ENCODE assay signal across 21 cellular contexts in genomic region chr12:68460236-68460635, GRCh38.
DNase-seq lines count a peak whose midpoint lies in the region; ATAC-seq and TF ChIP-seq lines count a peak whose summit lies in the region.
"Had no signal": no experiment of that assay in that cellular context is flagged by ENCODE, and none has a peak within 500 bp of the region (broad histone marks: within the 10 kb centered on the region; RNA-seq: fewer than 3 reads in every experiment).

No MANE protein-coding gene starts in this region.

- H3K36me3 Mint-ChIP-seq in effector memory CD8-positive, alpha-beta T cell (ENCODE audit: insufficient read depth) = peaks cover 5% of the 10 kb centered on the region
- H3K36me3 Mint-ChIP-seq: CD14-positive monocyte; CD4-positive, CD25-positive, alpha-beta regulatory T cell had no signal

- intact Hi-C loops in Panc1 (cut with micrococcal nuclease; ENCODE audit: unreplicated experiment) = no loop called here

- POLR2A ChIA-PET in Panc1 (lab: Charles Lee) = no interaction called here

- H4K20me1 ChIP-seq in DND-41 (ENCODE audit: insufficient read depth, low read length) = no peaks in the 10 kb centered on the region
- H4K20me1 ChIP-seq: BLaER1 had no signal

- H2AFZ ChIP-seq in DND-41 (ENCODE audit: low read depth, low read length) = peak overlapping the region; percentile 3; the same call in 1 of the 2 replicates

- DNase-seq in DND-41 (no peak), Panc1 (ENCODE audit: low read depth, low spot score) (no peak), NCI-H1417 treated with DMSO at 0.1 percent for 48 hours (lab: John Stamatoyannopoulos, UW) (no peak), NCI-H2107 treated with DMSO at 0.1 percent for 48 hours (lab: John Stamatoyannopoulos, UW; ENCODE audit: unreplicated experiment) (no peak)
- DNase-seq in effector memory CD8-positive, alpha-beta T cell = no peak
- no peak for DNase-seq in activated CD8-positive, alpha-beta memory T cell treated with anti-CD3 and anti-CD28 coated beads, Interleukin-2, amount 50 U/mL, for 4 hours
- DNase-seq: 8988T; ACHN; BE2C; C1 segment of cervical spinal cord; CD4-positive, alpha-beta memory T cell; CD4-positive, CD25-positive, alpha-beta regulatory T cell; CD8-positive, alpha-beta memory T cell; COR-L47; DMS 273 treated with DMSO at 0.1 percent for 48 hours; DMS153; DMS53; DMS79; GF-D8 had no signal

- no peak overlapping the region for H3K27ac ChIP-seq in DND-41 (ENCODE audit: low read length)
- H3K27ac ChIP-seq in Panc1 (ENCODE audit: low read length) = peak overlapping the region; percentile 44; the same call in 1 of the 2 replicates
- H3K27ac ChIP-seq: BLaER1 had no signal

- H3K4me1 ChIP-seq in DND-41 (ENCODE audit: insufficient read depth, low read length) (peaks cover 7% of the 10 kb centered on the region), Panc1 (ENCODE audit: control insufficient read depth, insufficient read depth, low read length) (peaks cover 12% of the 10 kb centered on the region)
- H3K4me1 ChIP-seq: BE2C had no signal

- H3K9me3 Mint-ChIP-seq in effector memory CD8-positive, alpha-beta T cell = peaks cover 0 to 5% of the 10 kb centered on the region in 2 donors
- H3K9me3 Mint-ChIP-seq: CD14-positive monocyte; CD8-positive, alpha-beta memory T cell had no signal

- ATAC-seq in DND-41 (ENCODE audit: insufficient read depth, low read depth) (no peak), Panc1 (no peak)
- peak; percentile 51 for ATAC-seq in effector memory CD8-positive, alpha-beta T cell (replicated peaks)

- H3K79me2 ChIP-seq in DND-41 (ENCODE audit: insufficient read depth, low read length) = no peaks in the 10 kb centered on the region

- H3K4me2 ChIP-seq in DND-41 (ENCODE audit: insufficient read depth, low read length) = no peak overlapping the region
- H3K4me2 ChIP-seq: BLaER1 had no signal

- H3K36me3 ChIP-seq in DND-41 (ENCODE audit: insufficient read depth, low read length) (no peaks in the 10 kb centered on the region), Panc1 (ENCODE audit: control insufficient read depth, insufficient read depth, low read length) (no peaks in the 10 kb centered on the region)
- H3K36me3 ChIP-seq: BE2C, BLaER1 had no signal

- TF ChIP-seq CTCF in DND-41 (IDR thresholded peaks at IDR 0.05; ENCODE audit: borderline replicate concordance, extremely low read depth, low read length, poor library complexity, severe bottlenecking) = no peak
- no peak for TF ChIP-seq CTCF in Panc1 (IDR thresholded peaks at IDR 0.05)

- CTCF ChIA-PET in Panc1 (lab: Charles Lee) = no interaction called here

- H3K27me3 Mint-ChIP-seq in effector memory CD8-positive, alpha-beta T cell = no peaks in the 10 kb centered on the region
- H3K27me3 Mint-ChIP-seq: CD4-positive, alpha-beta memory T cell; CD4-positive, CD25-positive, alpha-beta regulatory T cell had no signal

- no peak overlapping the region for H3K4me3 Mint-ChIP-seq in effector memory CD8-positive, alpha-beta T cell
- H3K4me3 Mint-ChIP-seq: CD14-positive monocyte; CD4-positive, CD25-positive, alpha-beta regulatory T cell; CD8-positive, alpha-beta memory T cell had no signal

- H3K4me1 Mint-ChIP-seq in effector memory CD8-positive, alpha-beta T cell (ENCODE audit: low read depth in 2 of 2) = peaks cover 26 to 48% of the 10 kb centered on the region in 2 donors

- in situ Hi-C loops in Panc1 (cut with HindIII; ENCODE audit: low pct_unique_long_range_greater_than_20kb, low sequenced_read_pairs) = no loop called here

- no peak overlapping the region for H3K9ac ChIP-seq in DND-41 (ENCODE audit: low read depth, low read length)
- H3K9ac ChIP-seq: BLaER1 had no signal

- H3K27me3 ChIP-seq in DND-41 (ENCODE audit: insufficient read depth, low read length, poor library complexity) = no peaks in the 10 kb centered on the region
- no peaks in the 10 kb centered on the region for H3K27me3 ChIP-seq in Panc1 (ENCODE audit: control insufficient read depth, insufficient read depth, low read length)
- H3K27me3 ChIP-seq: BE2C, BLaER1 had no signal

- peak overlapping the region in 1 of 2 donors; percentile 65 for H3K27ac Mint-ChIP-seq in effector memory CD8-positive, alpha-beta T cell
- H3K27ac Mint-ChIP-seq: CD4-positive, CD25-positive, alpha-beta regulatory T cell had no signal

- H3K9me3 ChIP-seq in DND-41 (ENCODE audit: insufficient read depth, low read length, severe bottlenecking) (no peaks in the 10 kb centered on the region), Panc1 (ENCODE audit: control insufficient read depth, insufficient read depth, low read depth, low read length) (no peaks in the 10 kb centered on the region)
- H3K9me3 ChIP-seq: BE2C had no signal

- no peak overlapping the region for H3K4me3 ChIP-seq in DND-41 (ENCODE audit: low read depth in 1 of 2, low read length in 2 of 2)
- H3K4me3 ChIP-seq in Panc1 (ENCODE audit: low read depth in 2 of 2, low read length in 2 of 2) = no peak overlapping the region
- H3K4me3 ChIP-seq: BLaER1 had no signal

- BruUV-seq in Panc1 (replicated peaks; lab: Mats Ljungman, UMichigan) = no TSS peak
